ENCODE assay signal across 10 cellular contexts in the genomic region with DNA sequence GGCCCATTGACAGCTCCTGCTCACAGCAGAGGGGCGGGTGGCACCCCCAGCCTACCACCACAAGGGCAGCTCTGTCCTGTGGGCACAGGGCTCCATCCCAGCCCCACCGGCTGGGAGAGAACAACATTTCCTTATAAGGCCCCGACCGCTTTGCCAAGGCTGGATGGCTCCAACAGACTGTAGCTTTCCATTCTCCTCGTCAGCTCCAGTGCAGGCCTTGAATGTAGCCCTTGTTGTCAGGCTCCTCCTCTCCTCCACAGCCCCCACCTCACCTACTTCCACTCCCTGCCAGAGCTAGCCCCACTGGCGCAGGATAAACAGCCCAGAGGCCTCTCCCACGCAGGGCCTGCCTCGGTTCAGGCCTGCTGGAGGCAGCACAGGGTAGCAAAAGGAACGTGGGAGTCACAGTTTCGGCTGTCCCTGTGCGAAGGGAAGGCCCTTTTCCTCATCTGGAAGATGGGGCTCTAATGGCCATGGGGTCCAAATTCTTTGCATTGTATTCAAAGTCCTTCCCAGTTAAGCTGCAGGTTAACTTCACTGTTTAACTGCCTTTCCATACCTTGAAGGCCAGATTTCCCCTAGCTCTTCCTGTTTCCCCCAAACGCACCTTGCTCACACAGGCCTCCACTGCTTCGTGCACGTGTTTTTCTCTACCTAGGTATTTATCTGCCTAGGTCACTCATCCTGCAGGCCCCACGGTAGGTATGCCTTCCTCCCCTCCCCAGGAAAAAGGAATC.
DNase-seq lines count a peak whose midpoint lies in the region; ATAC-seq and TF ChIP-seq lines count a peak whose summit lies in the region.
"Had no signal": no experiment of that assay in that cellular context is flagged by ENCODE, and none has a peak within 500 bp of the region (broad histone marks: within the 10 kb centered on the region; RNA-seq: fewer than 3 reads in every experiment).

No MANE protein-coding gene starts in this region.

- no peak for TF ChIP-seq POLR2A in breast epithelium (IDR thresholded peaks at IDR 0.05)

- H3K9me3 ChIP-seq in breast epithelium, result no peaks in the 10 kb centered on the region
- H3K9me3 ChIP-seq in muscle layer of colon (ENCODE audit: low read length), result no peaks in the 10 kb centered on the region
- no peaks in the 10 kb centered on the region for H3K9me3 ChIP-seq in MM.1S (replicated peaks; ENCODE audit: insufficient read depth, low read length)

- H3K9ac ChIP-seq in muscle layer of colon (ENCODE audit: low read length) (peak overlapping the region; percentile 63), MM.1S (ENCODE audit: low read length) (no peak overlapping the region)

- CTCF ChIA-PET in MCF 10A (lab: Yijun Ruan, JAX), result interaction anchor here (0.5 to 0.6 kb wide), 3 partner anchors 522 to 938 kb away, joined by 3 read pairs; no protein-coding TSS in a partner anchor

- peaks cover 11 to 16% of the 10 kb centered on the region in 2 donors for H3K4me1 ChIP-seq in breast epithelium
- H3K4me1 ChIP-seq in muscle layer of colon (ENCODE audit: insufficient read depth, low read length), result peaks cover 36% of the 10 kb centered on the region
- no peaks in the 10 kb centered on the region for H3K4me1 ChIP-seq in MM.1S (ENCODE audit: low read length)

- H3K36me3 Mint-ChIP-seq in MCF 10A (ENCODE audit: insufficient read depth, unreplicated experiment), result no peaks in the 10 kb centered on the region
- no peaks in the 10 kb centered on the region for H3K36me3 Mint-ChIP-seq in activated T-helper 2 cell treated with anti-CD3 and anti-CD28 coated beads, Interferon-gamma antibody, Interleukin-2, Interleukin-4, amounts not matched to agents 10 μg/mL and 5 μg/mL and 100 μg/mL, durations not matched to agents 14 hours and 24 hours and 36 hours (ENCODE audit: low read depth)
- H3K36me3 Mint-ChIP-seq: memory B cell had no signal

- H3K36me3 ChIP-seq in breast epithelium, result no peaks in the 10 kb centered on the region
- H3K36me3 ChIP-seq in muscle layer of colon (ENCODE audit: insufficient read depth, low read length), result no peaks in the 10 kb centered on the region
- no peaks in the 10 kb centered on the region for H3K36me3 ChIP-seq in MM.1S (replicated peaks; ENCODE audit: insufficient read depth, low read length)

- peak overlapping the region in 2 of 3 donors; percentile 28 to 59 for H3K4me3 ChIP-seq in breast epithelium
- no peak overlapping the region for H3K4me3 ChIP-seq in fibroblast of villous mesenchyme (ENCODE audit: low read depth, low read length)
- H3K4me3 ChIP-seq in muscle layer of colon (ENCODE audit: low read depth in 1 of 2, low read length in 2 of 2), result peak overlapping the region in 1 of 2 donors; percentile 38
- H3K4me3 ChIP-seq in MM.1S (ENCODE audit: low read length), result no peak overlapping the region

- no peak for ATAC-seq in HG02678 (IDR thresholded peaks at IDR 0.05; ENCODE audit: unreplicated experiment)

- TF ChIP-seq CTCF in breast epithelium (IDR thresholded peaks at IDR 0.05), result peak; percentile 40 to 77 (median 57)
- no peak for TF ChIP-seq CTCF in MCF 10A (IDR thresholded peaks at IDR 0.05; ENCODE audit: unreplicated experiment)
- peak; percentile 48 for TF ChIP-seq CTCF in fibroblast of villous mesenchyme (IDR thresholded peaks at IDR 0.05; ENCODE audit: insufficient read depth, low read depth, low read length)
- no peak for TF ChIP-seq CTCF in MM.1S (IDR thresholded peaks at IDR 0.05; ENCODE audit: low read length)

- POLR2A ChIA-PET in MCF 10A (lab: Yijun Ruan, JAX), result no interaction called here

- no peaks in the 10 kb centered on the region for H3K9me3 Mint-ChIP-seq in MCF 10A (ENCODE audit: unreplicated experiment)
- no peaks in the 10 kb centered on the region for H3K9me3 Mint-ChIP-seq in activated T-helper 2 cell treated with anti-CD3 and anti-CD28 coated beads, Interferon-gamma antibody, Interleukin-2, Interleukin-4, amounts not matched to agents 10 μg/mL and 5 μg/mL and 100 μg/mL, durations not matched to agents 14 hours and 24 hours and 36 hours
- H3K9me3 Mint-ChIP-seq: memory B cell had no signal

- no peak overlapping the region for H3K4me2 ChIP-seq in MM.1S (ENCODE audit: low read depth, low read length)

- H2AFZ ChIP-seq in MM.1S (ENCODE audit: low read length), result no peak overlapping the region

- no peak overlapping the region for H3K4me3 Mint-ChIP-seq in MCF 10A (ENCODE audit: unreplicated experiment)
- no peak overlapping the region for H3K4me3 Mint-ChIP-seq in activated T-helper 2 cell treated with anti-CD3 and anti-CD28 coated beads, Interferon-gamma antibody, Interleukin-2, Interleukin-4, amounts not matched to agents 10 μg/mL and 5 μg/mL and 100 μg/mL, durations not matched to agents 14 hours and 24 hours and 36 hours (ENCODE audit: low read depth)
- H3K4me3 Mint-ChIP-seq: B cell, memory B cell had no signal

- H3K27me3 Mint-ChIP-seq in MCF 10A (ENCODE audit: insufficient read depth, unreplicated experiment), result no peaks in the 10 kb centered on the region
- H3K27me3 Mint-ChIP-seq in activated T-helper 2 cell treated with anti-CD3 and anti-CD28 coated beads, Interferon-gamma antibody, Interleukin-2, Interleukin-4, amounts not matched to agents 10 μg/mL and 5 μg/mL and 100 μg/mL, durations not matched to agents 14 hours and 24 hours and 36 hours (ENCODE audit: low read depth), result no peaks in the 10 kb centered on the region
- H3K27me3 Mint-ChIP-seq: B cell had no signal

- no peaks in the 10 kb centered on the region for H4K20me1 ChIP-seq in MM.1S (ENCODE audit: insufficient read depth, low read length)

- intact Hi-C loops in breast epithelium (cut with DNase I; ENCODE audit: low total_unique reads) (loop anchor here (5.0 kb wide), 1 partner anchor 310 kb away; no protein-coding TSS in a partner anchor), MCF 10A (cut with micrococcal nuclease) (no loop called here)
- intact Hi-C loops in activated T-helper 2 cell treated with anti-CD3 and anti-CD28 coated beads, Interferon-gamma antibody, Interleukin-2, Interleukin-4, amounts not matched to agents 10 μg/mL and 5 μg/mL and 100 μg/mL, durations not matched to agents 14 hours and 24 hours and 36 hours (cut with micrococcal nuclease), result no loop called here

- H3K79me2 ChIP-seq in MM.1S (ENCODE audit: low read length), result no peaks in the 10 kb centered on the region

- BruUV-seq in MCF 10A (replicated peaks; lab: Mats Ljungman, UMichigan), result no TSS peak

- H3K27ac Mint-ChIP-seq in MCF 10A (ENCODE audit: low read depth, unreplicated experiment), result no peak overlapping the region
- H3K27ac Mint-ChIP-seq in activated T-helper 2 cell treated with anti-CD3 and anti-CD28 coated beads, Interferon-gamma antibody, Interleukin-2, Interleukin-4, amounts not matched to agents 10 μg/mL and 5 μg/mL and 100 μg/mL, durations not matched to agents 14 hours and 24 hours and 36 hours, result no peak overlapping the region
- H3K27ac Mint-ChIP-seq: B cell, memory B cell had no signal

- no peaks in the 10 kb centered on the region for H3K9me2 ChIP-seq in MM.1S (replicated peaks; ENCODE audit: insufficient read depth, low read length)

- H3F3A ChIP-seq in MM.1S (ENCODE audit: insufficient read depth, low read length), result no peaks in the 10 kb centered on the region

- no peaks in the 10 kb centered on the region for H3K27me3 ChIP-seq in breast epithelium
- H3K27me3 ChIP-seq in muscle layer of colon (ENCODE audit: control insufficient read depth in 1 of 2, insufficient read depth in 2 of 2, low read length in 2 of 2), result no peaks in the 10 kb centered on the region
- H3K27me3 ChIP-seq in MM.1S (replicated peaks; ENCODE audit: insufficient read depth, low read length), result no peaks in the 10 kb centered on the region

- DNase-seq in breast epithelium (ENCODE audit: low spot score in 2 of 2) (peak; percentile 86 to 99), MCF 10A (ENCODE audit: unreplicated experiment) (no peak), fibroblast of villous mesenchyme (ENCODE audit: low read depth) (peak; percentile 87), MM.1S (no peak), NCI-H1105 treated with DMSO at 0.1 percent for 48 hours (lab: John Stamatoyannopoulos, UW) (no peak)
- DNase-seq in activated T-helper 2 cell treated with anti-CD3 and anti-CD28 coated beads, Interferon-gamma antibody, Interleukin-2, Interleukin-4, amounts not matched to agents 10 μg/mL and 5 μg/mL and 100 μg/mL, durations not matched to agents 14 hours and 24 hours and 36 hours (ENCODE audit: low spot score), result no peak

- H3K27ac ChIP-seq in breast epithelium (peak overlapping the region; percentile 97 to 98), muscle layer of colon (ENCODE audit: low read depth, low read length) (peak overlapping the region; percentile 83), MM.1S (ENCODE audit: low read length) (no peak overlapping the region)

- H3K4me1 Mint-ChIP-seq in MCF 10A (ENCODE audit: insufficient read depth, unreplicated experiment), result peaks cover 7% of the 10 kb centered on the region
- peaks cover 20% of the 10 kb centered on the region for H3K4me1 Mint-ChIP-seq in activated T-helper 2 cell treated with anti-CD3 and anti-CD28 coated beads, Interferon-gamma antibody, Interleukin-2, Interleukin-4, amounts not matched to agents 10 μg/mL and 5 μg/mL and 100 μg/mL, durations not matched to agents 14 hours and 24 hours and 36 hours (ENCODE audit: low read depth)

Comparison
In these comparisons a context has a peak if more than half of its experiments do, and no peak if none do; other contexts are left out.
1. DNase-seq: peak in breast epithelium (2 of 2) and fibroblast of villous mesenchyme (single experiment); none in MCF 10A (single experiment), activated T-helper 2 cell treated with anti-CD3 and anti-CD28 coated beads, Interferon-gamma antibody, Interleukin-2, Interleukin-4, amounts not matched to agents 10 μg/mL and 5 μg/mL and 100 μg/mL, durations not matched to agents 14 hours and 24 hours and 36 hours (single experiment), MM.1S (single experiment) and NCI-H1105 treated with DMSO at 0.1 percent for 48 hours (single experiment).
2. CTCF ChIP-seq: peak in breast epithelium (3 of 3) and fibroblast of villous mesenchyme (single experiment); none in MCF 10A (single experiment) and MM.1S (single experiment).
3. H3K4me3 ChIP-seq: peak in breast epithelium (2 of 3); none in fibroblast of villous mesenchyme (single experiment) and MM.1S (single experiment).